3 cellular contexts compared by ENCODE assay signal in genomic region chr16:31357324-31358156, GRCh38.
TF ChIP-seq lines count a peak whose summit lies in the region.

No MANE protein-coding gene starts in this region.

TF ChIP-seq in SK-N-SH, 30 proteins besides CTCF, POLR2A, EP300 and RAD21 (continued from another document and continues in another):
- TF ChIP-seq ZBTB33 (IDR thresholded peaks at IDR 0.05; ENCODE audit: borderline replicate concordance, low read depth) (no peak), REST (IDR thresholded peaks at IDR 0.05; ENCODE audit: low read depth, low read length) (no peak), RCOR1 (IDR thresholded peaks at IDR 0.05; ENCODE audit: low read length) (no peak), NFIC (IDR thresholded peaks at IDR 0.05; ENCODE audit: borderline replicate concordance) (no peak), ELF1 (IDR thresholded peaks at IDR 0.05) (no peak), TCF12 (IDR thresholded peaks at IDR 0.05) (no peak), PBX3 (IDR thresholded peaks at IDR 0.05) (no peak), CHD2 (IDR thresholded peaks at IDR 0.05; ENCODE audit: low read length, partially characterized antibody) (no peak), TAF1 (IDR thresholded peaks at IDR 0.05; ENCODE audit: borderline replicate concordance, low read depth, low read length) (no peak), IRF3 (IDR thresholded peaks at IDR 0.05; ENCODE audit: low read depth, low read length) (no peak)

TF ChIP-seq in SK-N-SH treated with all-trans-retinoic acid at 6 μM for 48 hours, 23 proteins besides CTCF, POLR2A, EP300 and RAD21 (continued from another document):
- no peak for TF ChIP-seq PATZ1 (CRISPR knock-in tag; IDR thresholded peaks at IDR 0.05; ENCODE audit: borderline replicate concordance)
- TF ChIP-seq ZNF70 (CRISPR knock-in tag; IDR thresholded peaks at IDR 0.05), result no peak
- no peak for TF ChIP-seq CREB5 (CRISPR knock-in tag; IDR thresholded peaks at IDR 0.05; ENCODE audit: low read depth)
- TF ChIP-seq ARNTL (CRISPR knock-in tag; IDR thresholded peaks at IDR 0.05; ENCODE audit: borderline replicate concordance, low read depth), result no peak
- no peak for TF ChIP-seq TCF4 (CRISPR knock-in tag; IDR thresholded peaks at IDR 0.05; ENCODE audit: borderline replicate concordance)
- TF ChIP-seq TOX (CRISPR knock-in tag; IDR thresholded peaks at IDR 0.05; ENCODE audit: borderline replicate concordance), result no peak
- TF ChIP-seq CSDC2 (CRISPR knock-in tag; IDR thresholded peaks at IDR 0.05), result no peak
- TF ChIP-seq CSRNP3 (CRISPR knock-in tag; IDR thresholded peaks at IDR 0.05), result no peak
- TF ChIP-seq OSR1 (CRISPR knock-in tag; IDR thresholded peaks at IDR 0.05), result no peak
- no peak for TF ChIP-seq TSHZ2 (CRISPR knock-in tag; IDR thresholded peaks at IDR 0.05)
- no peak for TF ChIP-seq POU6F1 (CRISPR knock-in tag; IDR thresholded peaks at IDR 0.05; ENCODE audit: borderline replicate concordance, low read depth)
- no peak for TF ChIP-seq ESRRG (CRISPR knock-in tag; IDR thresholded peaks at IDR 0.05)
- TF ChIP-seq ZC3H10 (CRISPR knock-in tag; IDR thresholded peaks at IDR 0.05), result no peak
- TF ChIP-seq SNAI2 (CRISPR knock-in tag; IDR thresholded peaks at IDR 0.05), result no peak
- no peak for TF ChIP-seq PPARA (CRISPR knock-in tag; IDR thresholded peaks at IDR 0.05; ENCODE audit: borderline replicate concordance)
- TF ChIP-seq RARB (CRISPR knock-in tag; IDR thresholded peaks at IDR 0.05), result no peak
- TF ChIP-seq ZFP3 (CRISPR knock-in tag; IDR thresholded peaks at IDR 0.05), result no peak
TF ChIP-seq in SK-N-SH treated with all-trans-retinoic acid at 6 μM for 48 hours: peak in this region for 0.

TF ChIP-seq in endothelial cell of umbilical vein, 7 proteins besides CTCF, POLR2A, EP300 and RAD21 (continued from another document):
- TF ChIP-seq GATA2 (IDR thresholded peaks at IDR 0.05; ENCODE audit: insufficient read depth, insufficient read length, low read depth, low read length), result no peak
